ENCODE assay signal across 11 cellular contexts in genomic region chr4:40183615-40184411, GRCh38. TPM values are rescaled to one million over a fixed set of nuclear protein-coding genes. Genes with fewer than 3 reads are reported as not detected.
A peak's percentile ranks its signal among the peaks of the same experiment; 100 is the strongest.
DNase-seq lines count a peak whose midpoint lies in the region; ATAC-seq and TF ChIP-seq lines count a peak whose summit lies in the region.
"Had no signal": no experiment of that assay in that cellular context is flagged by ENCODE, and none has a peak within 500 bp of the region (broad histone marks: within the 10 kb centered on the region; RNA-seq: fewer than 3 reads in every experiment).

No MANE protein-coding gene starts in this region.

- H3K27me3 ChIP-seq in CD4-positive, alpha-beta memory T cell (ENCODE audit: insufficient read depth, low read length) = no peaks in the 10 kb centered on the region
- no peaks in the 10 kb centered on the region for H3K27me3 ChIP-seq in trophoblast cell (ENCODE audit: insufficient read depth, low read length)

- H3K79me1 ChIP-seq in trophoblast cell (ENCODE audit: low read length) = no peaks in the 10 kb centered on the region

- DNase-seq in CD4-positive, alpha-beta memory T cell = no peak
- DNase-seq in T-helper 17 cell (no peak), fibroblast of pulmonary artery (ENCODE audit: low read depth) (peak; percentile 27), NCI-H2029 treated with DMSO at 0.1 percent for 48 hours (lab: John Stamatoyannopoulos, UW) (no peak), trophoblast cell (no peak), activated gamma-delta T cell (lab: John Stamatoyannopoulos, UW) (no peak), NCI-H146 treated with DMSO at 0.1 percent for 48 hours (lab: John Stamatoyannopoulos, UW; ENCODE audit: unreplicated experiment) (no peak)
- DNase-seq: DMS53; effector CD4-positive, alpha-beta T cell had no signal

- H2AFZ ChIP-seq in trophoblast cell (ENCODE audit: insufficient read depth, low read length, poor library complexity) = no peak overlapping the region

- no peak overlapping the region for H3K23ac ChIP-seq in trophoblast cell (ENCODE audit: low read length)

- whole genome bisulfite sequencing in trophoblast cell (ENCODE audit: extremely low coverage, insufficient coverage, insufficient read length) = no CpG with 5 or more reads among the region's 12 CpGs

- no peak overlapping the region for H2AK5ac ChIP-seq in trophoblast cell (ENCODE audit: low read length)

- POLR2A ChIA-PET in CD4-positive, alpha-beta memory T cell (lab: Charles Lee; ENCODE audit: partially characterized antibody) = interaction anchor here (1.2 to 2.5 kb wide), 4 partner anchors 9 to 17 kb away, joined by 3 to 6 read pairs (median 5); no protein-coding TSS in a partner anchor

- no peak overlapping the region for H3K4me2 ChIP-seq in trophoblast cell (ENCODE audit: low read length)
- H3K4me2 ChIP-seq: smooth muscle cell had no signal

- H3K18ac ChIP-seq in trophoblast cell (ENCODE audit: low read length) = no peak overlapping the region

- ATAC-seq in GM21825 (IDR thresholded peaks at IDR 0.05; ENCODE audit: unreplicated experiment) (peak; percentile 33), T-helper 17 cell (peak; percentile 42)

- H3K4me3 ChIP-seq in CD4-positive, alpha-beta memory T cell (ENCODE audit: low read length in 2 of 2) = peak overlapping the region in 1 of 2 donors; percentile 27
- H3K4me3 ChIP-seq in fibroblast of pulmonary artery (replicated peaks; ENCODE audit: low read depth, low read length) (no peak overlapping the region), trophoblast cell (ENCODE audit: low read depth, low read length) (no peak overlapping the region)
- H3K4me3 ChIP-seq: smooth muscle cell had no signal

- intact Hi-C loops in CD4-positive, alpha-beta memory T cell (cut with micrococcal nuclease) = no loop called here

- H3K27ac ChIP-seq in CD4-positive, alpha-beta memory T cell (ENCODE audit: low read depth, low read length) = no peak overlapping the region
- no peak overlapping the region for H3K27ac ChIP-seq in trophoblast cell (ENCODE audit: low read depth, low read length)

- no peak overlapping the region for H2BK12ac ChIP-seq in trophoblast cell (ENCODE audit: low read length)

- H3K36me3 Mint-ChIP-seq in CD4-positive, alpha-beta memory T cell = no peaks in the 10 kb centered on the region
- H3K36me3 Mint-ChIP-seq in T-helper 17 cell (ENCODE audit: low read depth) = peaks cover 2% of the 10 kb centered on the region

- peaks cover 22 to 29% (median 24%) of the 10 kb centered on the region in 4 donors for H3K4me1 Mint-ChIP-seq in CD4-positive, alpha-beta memory T cell
- H3K4me1 Mint-ChIP-seq in T-helper 17 cell = peaks cover 19% of the 10 kb centered on the region

- H2BK5ac ChIP-seq in trophoblast cell (ENCODE audit: low read depth, low read length, poor library complexity) = no peak overlapping the region

- no peak overlapping the region for H3K9ac ChIP-seq in trophoblast cell (ENCODE audit: low read length)

- H3K9me3 Mint-ChIP-seq in CD4-positive, alpha-beta memory T cell = no peaks in the 10 kb centered on the region

- H4K12ac ChIP-seq in trophoblast cell (ENCODE audit: low read depth, low read length) = no peak overlapping the region

- no peak overlapping the region for H3K4ac ChIP-seq in trophoblast cell (ENCODE audit: low read depth, low read length)

- H3K4me3 Mint-ChIP-seq in CD4-positive, alpha-beta memory T cell = peak overlapping the region; percentile 4 to 79 (median 58)
- peak overlapping the region; percentile 73 for H3K4me3 Mint-ChIP-seq in T-helper 17 cell

- H3K14ac ChIP-seq in trophoblast cell (ENCODE audit: low read length) = no peak overlapping the region

- no peak overlapping the region for H2BK120ac ChIP-seq in trophoblast cell (ENCODE audit: insufficient read depth, low read length, poor library complexity)

- TF ChIP-seq CTCF in fibroblast of pulmonary artery (IDR thresholded peaks at IDR 0.05; ENCODE audit: low read length, missing control alignments) = no peak

- H4K8ac ChIP-seq in trophoblast cell (ENCODE audit: low read depth, low read length) = no peak overlapping the region

- H3K27me3 Mint-ChIP-seq in CD4-positive, alpha-beta memory T cell = no peaks in the 10 kb centered on the region
- H3K27me3 Mint-ChIP-seq in T-helper 17 cell = no peaks in the 10 kb centered on the region

- H3K79me2 ChIP-seq in trophoblast cell (ENCODE audit: control insufficient read depth, insufficient read depth, low read length, poor library complexity) = no peaks in the 10 kb centered on the region

- peak overlapping the region in 6 of 7 donors; percentile 38 to 74 (median 56) for H3K27ac Mint-ChIP-seq in CD4-positive, alpha-beta memory T cell
- peak overlapping the region; percentile 82 for H3K27ac Mint-ChIP-seq in T-helper 17 cell

- no peaks in the 10 kb centered on the region for H3K36me3 ChIP-seq in CD4-positive, alpha-beta memory T cell (ENCODE audit: insufficient read depth, low read length)
- H3K36me3 ChIP-seq in trophoblast cell (ENCODE audit: control insufficient read depth in 1 of 2, insufficient read depth in 2 of 2, low read length in 2 of 2) = no peaks in the 10 kb centered on the region

- CTCF ChIA-PET in CD4-positive, alpha-beta memory T cell (lab: Charles Lee; ENCODE audit: partially characterized antibody) = interaction anchor here (0.9 to 2.9 kb wide), 6 partner anchors 10 to 142 kb away, joined by 3 to 12 read pairs (median 5); no protein-coding TSS in a partner anchor

- peaks cover 37% of the 10 kb centered on the region for H3K4me1 ChIP-seq in CD4-positive, alpha-beta memory T cell (ENCODE audit: insufficient read depth, low read length)
- H3K4me1 ChIP-seq in trophoblast cell (ENCODE audit: control insufficient read depth in 1 of 2, insufficient read depth in 2 of 2, low read length in 2 of 2) = no peaks in the 10 kb centered on the region

- no peaks in the 10 kb centered on the region for H3K9me3 ChIP-seq in CD4-positive, alpha-beta memory T cell (ENCODE audit: control insufficient read depth in 1 of 2, low read length in 2 of 2)
- no peaks in the 10 kb centered on the region for H3K9me3 ChIP-seq in T-helper 17 cell (ENCODE audit: control insufficient read depth, low read length, poor library complexity, severe bottlenecking)
- no peaks in the 10 kb centered on the region for H3K9me3 ChIP-seq in trophoblast cell (ENCODE audit: insufficient read depth, low read depth, low read length)

- no peak overlapping the region for H4K91ac ChIP-seq in trophoblast cell (ENCODE audit: low read depth, low read length)

RNA-seq across cellular contexts. Expression of gene RHOH, which starts 13.0 kb away (rescaled TPM):
- 100 to 1,000 TPM; 198 to 200 TPM for total RNA-seq in CD4-positive, alpha-beta memory T cell
- 100 to 1,000 TPM; 266 to 486 TPM for polyA plus RNA-seq in CD4-positive, alpha-beta memory T cell
- total RNA-seq in T-helper 17 cell = 100 to 1,000 TPM; 439 to 459 TPM
- polyA plus RNA-seq in trophoblast cell (2013) = 0.15 and 0.22 TPM in 2 replicates
- total RNA-seq: smooth muscle cell had no signal
